ENCODE assay signal across 1 cellular context in the genomic region with DNA sequence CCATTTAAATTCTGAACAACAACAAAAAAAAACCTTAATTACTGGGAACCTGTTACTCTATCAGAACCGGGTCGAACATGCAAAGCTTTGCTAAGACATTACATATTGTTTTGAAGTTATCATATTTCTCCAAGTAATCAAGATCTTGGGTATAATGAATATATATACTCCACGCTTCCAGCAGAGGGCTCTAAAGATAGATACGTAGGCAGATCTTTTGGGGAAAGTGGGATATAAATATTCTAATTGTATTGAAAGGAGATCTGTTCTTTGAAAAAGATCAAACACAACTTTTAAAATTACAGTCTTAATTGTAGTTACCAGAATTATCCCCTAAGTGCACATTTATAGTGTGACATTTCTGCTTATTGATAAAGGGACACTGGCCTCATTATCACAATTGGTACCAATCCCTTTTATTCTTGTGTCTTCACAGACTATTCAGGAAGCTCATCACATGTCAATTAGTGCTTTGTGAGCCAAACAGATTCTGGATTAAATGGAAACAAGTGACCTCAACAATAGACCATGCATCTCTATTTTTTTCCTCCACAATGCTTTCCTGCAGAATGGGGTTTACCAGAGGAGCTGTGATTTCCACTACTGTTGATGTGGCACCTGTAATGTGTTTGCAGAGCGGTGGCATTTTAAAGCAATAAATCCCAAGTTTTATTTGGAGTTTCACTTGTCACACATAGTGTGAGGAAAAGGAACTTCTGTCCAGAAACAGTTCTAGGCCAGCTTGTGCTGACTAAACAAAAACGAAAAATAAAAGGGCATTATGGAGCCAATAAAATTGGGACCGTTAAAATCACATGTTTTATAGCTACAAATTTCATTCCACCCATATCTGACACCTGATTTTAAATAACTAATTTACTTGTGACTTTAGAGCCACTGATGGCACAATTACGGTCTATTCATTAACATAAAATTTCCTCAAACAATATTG.
A peak's percentile ranks its signal among the peaks of the same experiment; 100 is the strongest.
TF ChIP-seq lines count a peak whose summit lies in the region.

No MANE protein-coding gene starts in this region.

TF ChIP-seq in K562, 482 proteins besides CTCF, POLR2A, EP300 and RAD21 (continued from another document):
- TF ChIP-seq, protein P1, sequence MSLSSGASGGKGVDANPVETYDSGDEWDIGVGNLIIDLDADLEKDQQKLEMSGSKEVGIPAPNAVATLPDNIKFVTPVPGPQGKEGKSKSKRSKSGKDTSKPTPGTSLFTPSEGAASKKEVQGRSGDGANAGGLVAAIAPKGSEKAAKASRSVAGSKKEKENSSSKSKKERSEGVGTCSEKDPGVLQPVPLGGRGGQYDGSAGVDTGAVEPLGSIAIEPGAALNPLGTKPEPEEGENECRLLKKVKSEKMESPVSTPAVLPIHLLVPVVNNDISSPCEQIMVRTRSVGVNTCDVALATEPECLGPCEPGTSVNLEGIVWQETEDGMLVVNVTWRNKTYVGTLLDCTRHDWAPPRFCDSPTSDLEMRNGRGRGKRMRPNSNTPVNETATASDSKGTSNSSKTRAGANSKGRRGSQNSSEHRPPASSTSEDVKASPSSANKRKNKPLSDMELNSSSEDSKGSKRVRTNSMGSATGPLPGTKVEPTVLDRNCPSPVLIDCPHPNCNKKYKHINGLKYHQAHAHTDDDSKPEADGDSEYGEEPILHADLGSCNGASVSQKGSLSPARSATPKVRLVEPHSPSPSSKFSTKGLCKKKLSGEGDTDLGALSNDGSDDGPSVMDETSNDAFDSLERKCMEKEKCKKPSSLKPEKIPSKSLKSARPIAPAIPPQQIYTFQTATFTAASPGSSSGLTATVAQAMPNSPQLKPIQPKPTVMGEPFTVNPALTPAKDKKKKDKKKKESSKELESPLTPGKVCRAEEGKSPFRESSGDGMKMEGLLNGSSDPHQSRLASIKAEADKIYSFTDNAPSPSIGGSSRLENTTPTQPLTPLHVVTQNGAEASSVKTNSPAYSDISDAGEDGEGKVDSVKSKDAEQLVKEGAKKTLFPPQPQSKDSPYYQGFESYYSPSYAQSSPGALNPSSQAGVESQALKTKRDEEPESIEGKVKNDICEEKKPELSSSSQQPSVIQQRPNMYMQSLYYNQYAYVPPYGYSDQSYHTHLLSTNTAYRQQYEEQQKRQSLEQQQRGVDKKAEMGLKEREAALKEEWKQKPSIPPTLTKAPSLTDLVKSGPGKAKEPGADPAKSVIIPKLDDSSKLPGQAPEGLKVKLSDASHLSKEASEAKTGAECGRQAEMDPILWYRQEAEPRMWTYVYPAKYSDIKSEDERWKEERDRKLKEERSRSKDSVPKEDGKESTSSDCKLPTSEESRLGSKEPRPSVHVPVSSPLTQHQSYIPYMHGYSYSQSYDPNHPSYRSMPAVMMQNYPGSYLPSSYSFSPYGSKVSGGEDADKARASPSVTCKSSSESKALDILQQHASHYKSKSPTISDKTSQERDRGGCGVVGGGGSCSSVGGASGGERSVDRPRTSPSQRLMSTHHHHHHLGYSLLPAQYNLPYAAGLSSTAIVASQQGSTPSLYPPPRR (CRISPR knock-in tag; IDR thresholded peaks at IDR 0.05; ENCODE audit: borderline replicate concordance): no peak
- TF ChIP-seq, protein P2, sequence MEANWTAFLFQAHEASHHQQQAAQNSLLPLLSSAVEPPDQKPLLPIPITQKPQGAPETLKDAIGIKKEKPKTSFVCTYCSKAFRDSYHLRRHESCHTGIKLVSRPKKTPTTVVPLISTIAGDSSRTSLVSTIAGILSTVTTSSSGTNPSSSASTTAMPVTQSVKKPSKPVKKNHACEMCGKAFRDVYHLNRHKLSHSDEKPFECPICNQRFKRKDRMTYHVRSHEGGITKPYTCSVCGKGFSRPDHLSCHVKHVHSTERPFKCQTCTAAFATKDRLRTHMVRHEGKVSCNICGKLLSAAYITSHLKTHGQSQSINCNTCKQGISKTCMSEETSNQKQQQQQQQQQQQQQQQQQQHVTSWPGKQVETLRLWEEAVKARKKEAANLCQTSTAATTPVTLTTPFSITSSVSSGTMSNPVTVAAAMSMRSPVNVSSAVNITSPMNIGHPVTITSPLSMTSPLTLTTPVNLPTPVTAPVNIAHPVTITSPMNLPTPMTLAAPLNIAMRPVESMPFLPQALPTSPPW (CRISPR knock-in tag; IDR thresholded peaks at IDR 0.05): 0 out of 2 replicates have a peak, but pooled peaks have one; percentile 12
- TF ChIP-seq CTBP1 (IDR thresholded peaks at IDR 0.05; ENCODE audit: borderline replicate concordance) (no peak), ZNF444 (CRISPR knock-in tag; IDR thresholded peaks at IDR 0.05) (no peak), ZNF24 (IDR thresholded peaks at IDR 0.05) (no peak), MAFG (tag; conservative IDR thresholded peaks at IDR 0.05) (peak; percentile 62)
TF ChIP-seq in K562: peak in this region for 8.
